Comparison of ENCODE assay signal across 7 cellular contexts in genomic region chr10:128035557-128035973, GRCh38.
DNase-seq lines count a peak whose midpoint lies in the region; ATAC-seq and TF ChIP-seq lines count a peak whose summit lies in the region.

No MANE protein-coding gene starts in this region.

- no peaks in the 10 kb centered on the region for H3K9me3 Mint-ChIP-seq in mesothelial cell of epicardium

- no peak overlapping the region for H3K9ac ChIP-seq in colonic mucosa (ENCODE audit: low read depth in 2 of 2, low read length in 2 of 2)

- no peak for TF ChIP-seq POLR2A in testis (IDR thresholded peaks at IDR 0.05)

- H3K36me3 ChIP-seq in colonic mucosa = no peaks in the 10 kb centered on the region
- H3K36me3 ChIP-seq in testis (ENCODE audit: low read depth, missing control alignments) = no peaks in the 10 kb centered on the region

- TF ChIP-seq CTCF in colonic mucosa (IDR thresholded peaks at IDR 0.05) = peak; percentile 81
- TF ChIP-seq CTCF in mesothelial cell of epicardium (IDR thresholded peaks at IDR 0.05; ENCODE audit: unreplicated experiment) = peak; percentile 41
- peak; percentile 46 to 72 (median 59) for TF ChIP-seq CTCF in testis (IDR thresholded peaks at IDR 0.05)

- no peak overlapping the region for H3K27ac Mint-ChIP-seq in mesothelial cell of epicardium

- peak; percentile 81 for DNase-seq in activated CD4-positive, CD25-positive, alpha-beta regulatory T cell treated with anti-CD3 and anti-CD28 coated beads, Interleukin-2, amount 50 U/mL, for 72 hours
- peak; percentile 62 for DNase-seq in colonic mucosa
- DNase-seq in mesothelial cell of epicardium (ENCODE audit: low spot score in 2 of 2, unreplicated experiment in 2 of 2) = no peak
- DNase-seq in testis = peak; percentile 60
- no peak for DNase-seq in NCI-H748 treated with DMSO at 0.1 percent for 48 hours (lab: John Stamatoyannopoulos, UW)

- H3K4me3 Mint-ChIP-seq in mesothelial cell of epicardium = no peak overlapping the region

- H3K27ac ChIP-seq in colonic mucosa (no peak overlapping the region), testis (no peak overlapping the region)

- H3K9me3 ChIP-seq in colonic mucosa (no peaks in the 10 kb centered on the region), testis (no peaks in the 10 kb centered on the region)

- no peaks in the 10 kb centered on the region for H3K27me3 ChIP-seq in colonic mucosa
- H3K27me3 ChIP-seq in testis = no peaks in the 10 kb centered on the region

- ATAC-seq in GM18870 (IDR thresholded peaks at IDR 0.05; ENCODE audit: unreplicated experiment) (peak; percentile 52), HG03521 (IDR thresholded peaks at IDR 0.05; ENCODE audit: unreplicated experiment) (peak; percentile 91)

- peaks cover 15% of the 10 kb centered on the region for H3K27me3 Mint-ChIP-seq in mesothelial cell of epicardium (ENCODE audit: low read depth)

- H3K4me3 ChIP-seq in colonic mucosa (no peak overlapping the region), testis (no peak overlapping the region)

- intact Hi-C loops in colonic mucosa (cut with DNase I) (no loop called here), testis (cut with DNase I; ENCODE audit: low total_unique reads) (no loop called here)

- no peaks in the 10 kb centered on the region for H3K4me1 ChIP-seq in colonic mucosa
- no peaks in the 10 kb centered on the region for H3K4me1 ChIP-seq in testis

- H3K36me3 Mint-ChIP-seq in mesothelial cell of epicardium = no peaks in the 10 kb centered on the region

- H3K4me1 Mint-ChIP-seq in mesothelial cell of epicardium = no peaks in the 10 kb centered on the region

- WGBS in testis, 2 donors = 57 to 64% methylated on average over 1 to 5 of the region's 5 CpGs

Comparison
In these comparisons a context has a peak if more than half of its experiments do, and no peak if none do; other contexts are left out.
1. DNase-seq: peak in activated CD4-positive, CD25-positive, alpha-beta regulatory T cell treated with anti-CD3 and anti-CD28 coated beads, Interleukin-2, amount 50 U/mL, for 72 hours (single experiment), colonic mucosa (single experiment) and testis (single experiment); none in mesothelial cell of epicardium (0 of 2) and NCI-H748 treated with DMSO at 0.1 percent for 48 hours (single experiment).
2. Peak in every context shown above with its lines, with median percentiles within 50 percentile points of each other: CTCF ChIP-seq.